8 cellular contexts compared by ENCODE assay signal in the genomic region with DNA sequence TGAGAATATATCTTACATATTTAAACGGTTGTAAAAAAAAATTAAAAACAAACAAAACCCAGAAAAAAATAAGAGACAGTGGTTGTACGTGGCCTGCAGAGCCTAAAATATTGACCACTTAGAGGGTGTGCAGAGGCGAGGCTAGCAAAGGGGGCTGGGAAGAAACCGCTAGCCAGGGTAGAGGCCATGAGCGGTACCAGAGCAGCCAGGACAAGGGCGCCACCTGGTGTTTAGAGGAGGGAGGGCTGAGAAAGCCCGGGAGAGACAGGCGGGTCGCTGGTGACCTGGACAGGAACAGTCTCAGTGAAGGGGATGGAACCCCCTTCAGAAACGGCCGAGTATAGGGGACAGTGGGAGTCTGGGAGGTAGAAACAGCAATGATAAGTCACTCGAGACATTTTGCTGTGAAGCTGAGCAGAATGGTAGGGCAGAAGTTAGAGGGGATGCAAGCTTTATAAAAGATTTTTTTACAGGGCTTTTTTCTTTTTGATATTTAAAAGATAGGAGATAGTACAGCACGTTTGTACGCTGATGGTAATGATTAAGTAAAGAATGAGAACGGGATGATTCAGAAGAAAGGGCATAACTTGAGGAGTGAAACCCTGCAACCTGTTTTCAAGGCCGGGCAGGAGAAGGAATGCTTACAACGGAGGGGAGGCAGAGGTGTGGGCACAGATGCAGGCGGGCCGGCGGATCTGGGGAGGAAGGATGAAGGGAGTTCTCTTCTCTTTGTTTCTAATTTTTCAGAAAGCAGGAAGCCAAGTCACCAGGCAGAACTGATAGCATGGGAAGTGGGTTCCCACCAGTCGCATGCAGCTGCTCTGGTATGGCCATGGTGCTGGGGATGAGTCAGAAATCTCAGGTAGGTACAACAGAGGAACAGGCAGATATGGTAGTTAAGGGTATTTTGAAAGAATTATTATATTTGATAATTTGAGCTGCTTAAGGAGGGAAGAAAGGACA.
DNase-seq lines count a peak whose midpoint lies in the region; ATAC-seq, FAIRE-seq and TF ChIP-seq lines count a peak whose summit lies in the region.

No MANE protein-coding gene starts in this region.

- FAIRE-seq in D721Med (lab: Jason Lieb, UNC), result no peak

- POLR2A ChIA-PET in Panc1 (lab: Charles Lee), result interaction anchor here (0.6 kb wide), 5 partner anchors 120 to 1152 kb away, joined by 3 to 5 read pairs (median 5); no protein-coding TSS in a partner anchor

- H3K27me3 ChIP-seq in Panc1 (ENCODE audit: control insufficient read depth, insufficient read depth, low read length), result peaks cover 4% of the 10 kb centered on the region; the same call in 1 of the 2 replicates
- H3K27me3 ChIP-seq in gastroesophageal sphincter, result no peaks in the 10 kb centered on the region
- no peaks in the 10 kb centered on the region for H3K27me3 ChIP-seq in uterus

- H3K9me3 ChIP-seq in Panc1 (ENCODE audit: control insufficient read depth, insufficient read depth, low read depth, low read length), result no peaks in the 10 kb centered on the region
- no peaks in the 10 kb centered on the region for H3K9me3 ChIP-seq in gastroesophageal sphincter
- no peaks in the 10 kb centered on the region for H3K9me3 ChIP-seq in uterus

- H3K4me1 ChIP-seq in Panc1 (ENCODE audit: control insufficient read depth, insufficient read depth, low read length) (no peaks in the 10 kb centered on the region), gastroesophageal sphincter (no peaks in the 10 kb centered on the region), uterus (no peaks in the 10 kb centered on the region)

- TF ChIP-seq POLR2A in gastroesophageal sphincter (IDR thresholded peaks at IDR 0.05), result no peak
- TF ChIP-seq POLR2A in uterus (IDR thresholded peaks at IDR 0.05), result no peak

- ATAC-seq in GM19467 (IDR thresholded peaks at IDR 0.05; ENCODE audit: unreplicated experiment) (peak; percentile 99), HG03558 (IDR thresholded peaks at IDR 0.05; ENCODE audit: extremely low read depth, unreplicated experiment) (peak; percentile 94), Panc1 (peak; percentile 99), gastroesophageal sphincter (peak; percentile 66)

- DNase-seq in D721Med (ENCODE audit: insufficient read length, low spot score), result peak; percentile 27
- peak; percentile 38 for DNase-seq in Panc1 (ENCODE audit: low read depth, low spot score)
- DNase-seq in activated T-cell treated with anti-CD3 and anti-CD28 coated beads, Interleukin-2, amount 50 U/mL, for 48 hours, result peak; percentile 90
- DNase-seq in posterior vena cava (ENCODE audit: low spot score), result peak; percentile 88
- peak; percentile 70 to 73 for DNase-seq in uterus

- H3K4me3 ChIP-seq in Panc1 (ENCODE audit: low read depth in 2 of 2, low read length in 2 of 2), result no peak overlapping the region
- no peak overlapping the region for H3K4me3 ChIP-seq in gastroesophageal sphincter
- H3K4me3 ChIP-seq in uterus, result no peak overlapping the region

- intact Hi-C loops in Panc1 (cut with micrococcal nuclease; ENCODE audit: unreplicated experiment) (loop anchor here (2.0 to 5.0 kb wide), 2 partner anchors 76 to 453 kb away; partner anchors contain the start of genes FAM229B and TUBE1), posterior vena cava (cut with DNase I) (no loop called here), uterus (cut with DNase I; ENCODE audit: low total_unique reads) (no loop called here)

- H3K36me3 ChIP-seq in Panc1 (ENCODE audit: control insufficient read depth, insufficient read depth, low read length), result no peaks in the 10 kb centered on the region
- H3K36me3 ChIP-seq in gastroesophageal sphincter, result peaks cover 11 to 100% of the 10 kb centered on the region in 2 donors
- H3K36me3 ChIP-seq in uterus, result no peaks in the 10 kb centered on the region

- BruUV-seq in Panc1 (replicated peaks; lab: Mats Ljungman, UMichigan), result no TSS peak

- TF ChIP-seq EP300 in gastroesophageal sphincter (IDR thresholded peaks at IDR 0.05), result no peak

- in situ Hi-C loops in Panc1 (cut with HindIII; ENCODE audit: low pct_unique_long_range_greater_than_20kb, low sequenced_read_pairs), result no loop called here

- H3K27ac ChIP-seq in Panc1 (ENCODE audit: low read length) (no peak overlapping the region), gastroesophageal sphincter (peak overlapping the region in 3 of 4 donors; percentile 21 to 46 (median 24)), uterus (peak overlapping the region; percentile 24 to 54)

- peak; percentile 96 for TF ChIP-seq CTCF in D721Med (IDR thresholded peaks at IDR 0.05; ENCODE audit: insufficient read depth, missing control alignments)
- TF ChIP-seq CTCF in Panc1 (IDR thresholded peaks at IDR 0.05), result peak; percentile 100
- TF ChIP-seq CTCF in gastroesophageal sphincter (IDR thresholded peaks at IDR 0.05), result peak; percentile 59 to 78 (median 64)
- peak; percentile 64 to 77 (median 68) for TF ChIP-seq CTCF in uterus (IDR thresholded peaks at IDR 0.05)

- 48 to 50% methylated on average over 17 to 20 of the region's 21 CpGs for WGBS in gastroesophageal sphincter (ENCODE audit: low coverage in 1 of 2), 2 donors

- CTCF ChIA-PET in Panc1 (lab: Charles Lee), result interaction anchor here (0.6 to 1.3 kb wide), 12 partner anchors 9 to 956 kb away, joined by 3 to 9 read pairs (median 3); no protein-coding TSS in a partner anchor

Comparison
In these comparisons a context has a peak if more than half of its experiments do, and no peak if none do; other contexts are left out.
1. DNase-seq: peak in every context shown above with its lines; median percentile 90 in activated T-cell treated with anti-CD3 and anti-CD28 coated beads, Interleukin-2, amount 50 U/mL, for 48 hours; 88 in posterior vena cava; 72 in uterus; 38 in Panc1; 27 in D721Med.